15 cellular contexts compared by ENCODE assay signal in the genomic region with DNA sequence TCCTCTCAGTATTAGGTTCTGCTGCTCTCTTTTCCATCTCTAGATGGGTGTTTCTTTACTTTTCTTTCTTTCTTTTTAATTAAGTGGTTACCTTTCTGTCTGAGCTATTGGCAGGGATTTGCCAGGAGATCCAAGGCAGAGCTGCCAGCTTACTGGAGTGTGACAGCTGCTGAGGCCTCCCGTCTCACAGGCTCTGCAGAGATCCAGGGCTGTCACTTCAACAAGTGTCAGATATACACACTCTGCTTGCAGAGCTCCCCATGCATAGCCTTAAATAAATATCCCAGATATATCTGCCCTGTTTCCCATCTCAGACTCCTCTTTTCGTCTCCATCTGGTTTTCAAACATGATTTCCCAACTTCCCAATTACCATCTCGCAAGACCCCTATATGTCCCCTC.
DNase-seq lines count a peak whose midpoint lies in the region; ATAC-seq and TF ChIP-seq lines count a peak whose summit lies in the region.
"Had no signal": no experiment of that assay in that cellular context is flagged by ENCODE, and none has a peak within 500 bp of the region (broad histone marks: within the 10 kb centered on the region; RNA-seq: fewer than 3 reads in every experiment).

No MANE protein-coding gene starts in this region.

- intact Hi-C loops in heart right ventricle (cut with DNase I) (no loop called here), left colon (cut with DNase I, micrococcal nuclease) (no loop called here)

- ATAC-seq in heart right ventricle (peak in 7 of 8 donors; percentile 51 to 84 (median 77)), left colon (no peak)
- ATAC-seq: activated T-helper 17 cell treated with anti-CD3 and anti-CD28 coated beads, Interleukin-2, amount 50 U/mL, for 72 hours had no signal

- WGBS in heart right ventricle, 2 donors, result 39 to 48% methylated on average over 3 of the region's 3 CpGs

- no peak overlapping the region for H3K4me3 ChIP-seq in heart right ventricle
- H3K4me3 ChIP-seq: ascending aorta had no signal

- peaks cover 0 to 63% (median 24%) of the 10 kb centered on the region in 9 donors for H3K4me1 ChIP-seq in heart right ventricle

- H3K27me3 ChIP-seq in heart right ventricle, result no peaks in the 10 kb centered on the region
- H3K27me3 ChIP-seq: ascending aorta had no signal

- peak overlapping the region in 6 of 10 donors; percentile 33 to 67 (median 58) for H3K27ac ChIP-seq in heart right ventricle
- H3K27ac ChIP-seq: ascending aorta had no signal

- H3K36me3 ChIP-seq in heart right ventricle, result no peaks in the 10 kb centered on the region
- H3K36me3 ChIP-seq: ascending aorta had no signal

- TF ChIP-seq CTCF in heart right ventricle (IDR thresholded peaks at IDR 0.05), result no peak

- peak in 2 of 3 experiments; percentile 28 to 89 for DNase-seq in NCI-H1417 (lab: John Stamatoyannopoulos, UW)
- no peak for DNase-seq in NCI-H1417 treated with DMSO at 0.1 percent for 48 hours (lab: John Stamatoyannopoulos, UW)
- DNase-seq in NCI-H2171 treated with DMSO at 0.1 percent for 48 hours (lab: John Stamatoyannopoulos, UW), result peak; percentile 69
- peak in 1 of 2 donors; percentile 17 for DNase-seq in heart right ventricle
- peak; percentile 65 for DNase-seq in renal cortical epithelial cell (ENCODE audit: low read depth)
- no peak for DNase-seq in AML-193 (lab: John Stamatoyannopoulos, UW)
- DNase-seq in NCI-H1436 (lab: John Stamatoyannopoulos, UW), result no peak
- DNase-seq in left colon, result no peak
- DNase-seq: activated CD4-positive, alpha-beta memory T cell treated with anti-CD3 and anti-CD28 coated beads for 36 hours; dermis blood vessel endothelial cell; H7; NCI-H774; T1000 had no signal

- no peaks in the 10 kb centered on the region for H3K9me3 ChIP-seq in heart right ventricle
- H3K9me3 ChIP-seq: ascending aorta had no signal

Comparison
In these comparisons a context has a peak if more than half of its experiments do, and no peak if none do; other contexts are left out.
1. DNase-seq: peak in NCI-H1417 (2 of 3), NCI-H2171 treated with DMSO at 0.1 percent for 48 hours (single experiment) and renal cortical epithelial cell (single experiment); none in NCI-H1417 treated with DMSO at 0.1 percent for 48 hours (single experiment), AML-193 (0 of 2), NCI-H1436 (single experiment) and left colon (0 of 2).